Comparison of ENCODE assay signal across 8 cellular contexts in the genomic region with DNA sequence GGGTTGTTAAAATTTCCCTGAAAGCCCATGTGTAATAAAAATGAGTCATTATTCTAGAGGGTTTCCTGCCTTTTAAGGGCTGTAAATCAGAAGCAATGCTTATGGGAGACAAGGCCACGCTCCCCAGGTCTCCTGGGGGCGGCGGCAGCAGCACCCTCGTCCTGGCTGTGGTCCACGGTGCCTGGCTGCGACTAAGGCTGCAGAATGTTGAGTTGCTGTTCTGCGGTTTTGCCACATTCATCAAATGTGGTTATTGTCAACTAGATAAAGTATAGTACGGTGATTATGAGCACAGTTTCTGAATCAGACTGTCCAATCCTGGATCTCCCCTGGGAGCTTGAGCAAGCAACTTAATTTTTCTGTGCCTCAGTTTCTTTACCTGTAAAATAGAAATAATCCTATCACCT. TPM values are rescaled to one million over a fixed set of nuclear protein-coding genes. Genes with fewer than 3 reads are reported as not detected.
DNase-seq lines count a peak whose midpoint lies in the region; ATAC-seq and TF ChIP-seq lines count a peak whose summit lies in the region.

No MANE protein-coding gene starts in this region.

- TF ChIP-seq POLR2A in lower leg skin (IDR thresholded peaks at IDR 0.05), result no peak

- peaks cover 18 to 39% of the 10 kb centered on the region in 2 donors for H3K4me1 Mint-ChIP-seq in effector memory CD8-positive, alpha-beta T cell (ENCODE audit: low read depth in 2 of 2)

- no peaks in the 10 kb centered on the region for H3K9me3 ChIP-seq in hepatocyte (ENCODE audit: low read depth)

- intact Hi-C loops in lower leg skin (cut with DNase I; ENCODE audit: low total_unique reads), result no loop called here

- H3K4me1 ChIP-seq in hepatocyte (ENCODE audit: insufficient read depth), result peaks cover 9% of the 10 kb centered on the region

- H3K36me3 ChIP-seq in hepatocyte (replicated peaks; ENCODE audit: insufficient read depth, low read depth), result no peaks in the 10 kb centered on the region

- H3K36me3 Mint-ChIP-seq in effector memory CD8-positive, alpha-beta T cell (ENCODE audit: insufficient read depth), result peaks cover 5% of the 10 kb centered on the region

- peak; percentile 49 for DNase-seq in GM04503 (ENCODE audit: low read depth)
- DNase-seq in activated CD4-positive, alpha-beta T cell treated with anti-CD3 and anti-CD28 coated beads for 24 hours (ENCODE audit: low read depth in 2 of 2), result peak; percentile 46 to 60
- DNase-seq in effector memory CD8-positive, alpha-beta T cell, result peak; percentile 38 to 47 (median 45)
- peak in 4 of 6 experiments; percentile 6 to 32 (median 19) for DNase-seq in stimulated activated naive CD4-positive, alpha-beta T cell (lab: John Stamatoyannopoulos, UW)
- no peak for DNase-seq in lower leg skin (ENCODE audit: low spot score in 2 of 2)
- DNase-seq in HuH-7.5 (ENCODE audit: low spot score), result no peak
- no peak for DNase-seq in hepatocyte (ENCODE audit: low spot score)

- H3K4me3 ChIP-seq in lower leg skin (ENCODE audit: low read depth, poor library complexity, severe bottlenecking), result no peak overlapping the region
- H3K4me3 ChIP-seq in hepatocyte, result no peak overlapping the region

- TF ChIP-seq CTCF in lower leg skin (IDR thresholded peaks at IDR 0.05) (no peak), hepatocyte (IDR thresholded peaks at IDR 0.05; ENCODE audit: poor library complexity) (no peak)

- no peaks in the 10 kb centered on the region for H4K20me1 ChIP-seq in hepatocyte (ENCODE audit: insufficient read depth, poor library complexity, severe bottlenecking)

- H3K27ac ChIP-seq in hepatocyte, result no peak overlapping the region

- WGBS in lower leg skin, 2 donors, result 58 to 64% methylated on average over 8 of the region's 8 CpGs
- WGBS in hepatocyte (ENCODE audit: low lambda C conversion rate, missing lambda C conversion rate), result 64% methylated on average over 8 of the region's 8 CpGs

- peak overlapping the region in 1 of 2 donors; percentile 51 for H3K27ac Mint-ChIP-seq in effector memory CD8-positive, alpha-beta T cell

- no peaks in the 10 kb centered on the region for H3K9me3 Mint-ChIP-seq in effector memory CD8-positive, alpha-beta T cell

- peak; percentile 20 for ATAC-seq in HG03354 (IDR thresholded peaks at IDR 0.05; ENCODE audit: poor library complexity, severe bottlenecking, unreplicated experiment)
- peak; percentile 94 for ATAC-seq in effector memory CD8-positive, alpha-beta T cell (replicated peaks)

- H3K4me2 ChIP-seq in hepatocyte, result no peak overlapping the region

- H3K9me2 ChIP-seq in hepatocyte (replicated peaks; ENCODE audit: insufficient read depth), result no peaks in the 10 kb centered on the region

- peak overlapping the region; percentile 49 to 51 for H3K4me3 Mint-ChIP-seq in effector memory CD8-positive, alpha-beta T cell

- no peaks in the 10 kb centered on the region for H3K79me2 ChIP-seq in hepatocyte

- no peaks in the 10 kb centered on the region for H3K27me3 ChIP-seq in hepatocyte

- H2AFZ ChIP-seq in hepatocyte, result no peak overlapping the region

- H3K27me3 Mint-ChIP-seq in effector memory CD8-positive, alpha-beta T cell, result peaks cover 0 to 7% of the 10 kb centered on the region in 2 donors

RNA-seq across cellular contexts. Expression of a gene that starts 11.9 kb away (rescaled TPM):
- total RNA-seq in lower leg skin (10 to 100 TPM; 44.6 to 65.3 (median 55.7) TPM), hepatocyte (86.4 and 91.6 TPM in 2 replicates)
- 54.4 and 62.4 TPM in 2 replicates for polyA plus RNA-seq in hepatocyte

Comparison
In these comparisons a context has a peak if more than half of its experiments do, and no peak if none do; other contexts are left out.
1. DNase-seq: peak in GM04503 (single experiment), activated CD4-positive, alpha-beta T cell treated with anti-CD3 and anti-CD28 coated beads for 24 hours (2 of 2), effector memory CD8-positive, alpha-beta T cell (3 of 3) and stimulated activated naive CD4-positive, alpha-beta T cell (4 of 6); none in lower leg skin (0 of 2), HuH-7.5 (single experiment) and hepatocyte (single experiment).